11 cellular contexts compared by ENCODE assay signal in the genomic region with DNA sequence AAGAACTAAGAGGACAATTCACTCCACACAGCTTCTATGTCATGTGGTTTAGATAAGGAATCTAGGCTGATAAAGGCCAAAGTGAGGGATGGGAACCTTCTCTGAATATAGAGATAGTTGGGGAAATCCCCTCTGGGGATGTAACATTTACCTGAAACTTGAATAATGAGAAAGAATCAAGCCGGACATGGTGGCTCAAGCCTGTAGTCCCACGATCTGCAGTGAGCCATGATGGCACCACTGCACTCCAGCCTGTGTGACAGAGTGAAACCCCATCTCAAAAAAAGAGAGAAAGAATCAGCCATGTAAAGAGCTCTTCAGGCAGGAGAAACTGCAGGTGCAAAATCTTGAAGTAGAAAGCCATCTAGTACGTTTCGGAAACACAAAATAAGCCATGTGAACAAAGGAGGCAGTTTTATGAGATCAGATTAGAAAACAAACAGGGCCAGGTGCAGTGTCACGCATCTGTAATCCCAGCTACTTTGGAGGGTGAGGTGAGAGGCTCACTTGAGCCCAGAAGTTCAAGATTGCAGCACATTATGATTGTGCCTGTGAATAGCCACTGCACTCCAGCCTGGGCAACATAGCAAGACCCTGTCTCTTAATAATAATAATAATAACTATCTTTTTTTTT. TPM values are rescaled to one million over a fixed set of nuclear protein-coding genes. Genes with fewer than 3 reads are reported as not detected.
DNase-seq lines count a peak whose midpoint lies in the region; ATAC-seq, FAIRE-seq and TF ChIP-seq lines count a peak whose summit lies in the region.
"Had no signal": no experiment of that assay in that cellular context is flagged by ENCODE, and none has a peak within 500 bp of the region (broad histone marks: within the 10 kb centered on the region; RNA-seq: fewer than 3 reads in every experiment).

No MANE protein-coding gene starts in this region.

- no peak overlapping the region for H3K14ac ChIP-seq in mesenchymal stem cell (ENCODE audit: low read length in 2 of 2)

- no peak for TF ChIP-seq POLR2A in body of pancreas (IDR thresholded peaks at IDR 0.05)

- no peak overlapping the region for H3K4me2 ChIP-seq in mesenchymal stem cell (ENCODE audit: low read length, poor library complexity, severe bottlenecking)

- no peaks in the 10 kb centered on the region for H3K9me3 ChIP-seq in CD4-positive, CD25-positive, alpha-beta regulatory T cell (ENCODE audit: control insufficient read depth in 2 of 2, low read length in 2 of 2)
- H3K9me3 ChIP-seq in body of pancreas (no peaks in the 10 kb centered on the region), mesenchymal stem cell (ENCODE audit: control insufficient read depth, low read length) (no peaks in the 10 kb centered on the region), upper lobe of right lung (no peaks in the 10 kb centered on the region)

- peaks cover 8% of the 10 kb centered on the region for H3K4me1 ChIP-seq in CD4-positive, CD25-positive, alpha-beta regulatory T cell (ENCODE audit: control insufficient read depth, insufficient read depth, low read length, poor library complexity, severe bottlenecking)
- H3K4me1 ChIP-seq in body of pancreas (no peaks in the 10 kb centered on the region), mesenchymal stem cell (ENCODE audit: control insufficient read depth, insufficient read depth, low read depth, low read length) (no peaks in the 10 kb centered on the region), upper lobe of right lung (no peaks in the 10 kb centered on the region)

- no peaks in the 10 kb centered on the region for H3K36me3 ChIP-seq in CD4-positive, CD25-positive, alpha-beta regulatory T cell (ENCODE audit: control insufficient read depth, insufficient read depth, low read length)
- H3K36me3 ChIP-seq in body of pancreas (replicated peaks in 1 of 2; ENCODE audit: insufficient read depth in 1 of 2, low read depth in 2 of 2) (no peaks in the 10 kb centered on the region), mesenchymal stem cell (ENCODE audit: control insufficient read depth in 1 of 2, insufficient read depth in 2 of 2, low read depth in 1 of 2, low read length in 2 of 2) (no peaks in the 10 kb centered on the region), upper lobe of right lung (no peaks in the 10 kb centered on the region)

- H2BK12ac ChIP-seq in mesenchymal stem cell (ENCODE audit: low read length in 2 of 2) = no peak overlapping the region

- ATAC-seq in CD4-positive, CD25-positive, alpha-beta regulatory T cell (ENCODE audit: low read depth in 2 of 2) = no peak
- ATAC-seq in HG02885 (IDR thresholded peaks at IDR 0.05; ENCODE audit: poor library complexity, unreplicated experiment) = peak; percentile 58
- no peak for ATAC-seq in body of pancreas
- no peak for ATAC-seq in upper lobe of right lung
- ATAC-seq: effector memory CD8-positive, alpha-beta T cell had no signal

- H3K4me3 Mint-ChIP-seq in CD4-positive, CD25-positive, alpha-beta regulatory T cell = no peak overlapping the region
- H3K4me3 Mint-ChIP-seq: effector memory CD8-positive, alpha-beta T cell had no signal

- H3K4me1 Mint-ChIP-seq in CD4-positive, CD25-positive, alpha-beta regulatory T cell = peaks cover 0 to 22% (median 13%) of the 10 kb centered on the region in 4 donors

- H3K4ac ChIP-seq in mesenchymal stem cell (ENCODE audit: low read depth in 1 of 2, low read length in 2 of 2) = no peak overlapping the region

- H3K27ac Mint-ChIP-seq in CD4-positive, CD25-positive, alpha-beta regulatory T cell = peak overlapping the region in 2 of 3 donors; percentile 15 to 17

- TF ChIP-seq CTCF in body of pancreas (IDR thresholded peaks at IDR 0.05) = no peak
- TF ChIP-seq CTCF in upper lobe of right lung (IDR thresholded peaks at IDR 0.05) = no peak

- no peak overlapping the region for H2BK120ac ChIP-seq in mesenchymal stem cell (ENCODE audit: low read depth, low read length)

- no peak overlapping the region for H2AFZ ChIP-seq in mesenchymal stem cell (ENCODE audit: low read depth, low read length)

- no peaks in the 10 kb centered on the region for H3K9me3 Mint-ChIP-seq in CD4-positive, CD25-positive, alpha-beta regulatory T cell
- H3K9me3 Mint-ChIP-seq: effector memory CD8-positive, alpha-beta T cell had no signal

- WGBS in body of pancreas, 2 donors = 74 to 78% methylated on average over 5 of the region's 5 CpGs
- 94% methylated on average over 5 of the region's 5 CpGs for WGBS in mesenchymal stem cell

- H3K4me3 ChIP-seq in CD4-positive, CD25-positive, alpha-beta regulatory T cell (ENCODE audit: low read depth, low read length) = no peak overlapping the region
- no peak overlapping the region for H3K4me3 ChIP-seq in body of pancreas
- no peak overlapping the region for H3K4me3 ChIP-seq in mesenchymal stem cell (ENCODE audit: insufficient read depth in 1 of 2, low read depth in 1 of 2, low read length in 2 of 2)
- no peak overlapping the region for H3K4me3 ChIP-seq in upper lobe of right lung

- peak; percentile 95 for FAIRE-seq in GM19239 (lab: Jason Lieb, UNC)
- FAIRE-seq: H54 had no signal

- H2BK15ac ChIP-seq in mesenchymal stem cell (ENCODE audit: low read depth, poor library complexity, severe bottlenecking) = no peak overlapping the region

- H2AK5ac ChIP-seq in mesenchymal stem cell (ENCODE audit: low read length, severe bottlenecking) = no peak overlapping the region

- H4K8ac ChIP-seq in mesenchymal stem cell (ENCODE audit: low read length) = no peak overlapping the region

- H3K27me3 Mint-ChIP-seq in CD4-positive, CD25-positive, alpha-beta regulatory T cell = peaks cover 21% of the 10 kb centered on the region
- H3K27me3 Mint-ChIP-seq: effector memory CD8-positive, alpha-beta T cell had no signal

- intact Hi-C loops in body of pancreas (cut with DNase I) (loop anchor here (10.0 kb wide), 1 partner anchor 109 kb away; no protein-coding TSS in a partner anchor), upper lobe of right lung (cut with DNase I) (no loop called here)

- H4K91ac ChIP-seq in mesenchymal stem cell (ENCODE audit: low read length) = no peak overlapping the region

- no peak overlapping the region for H3K18ac ChIP-seq in mesenchymal stem cell (ENCODE audit: low read depth in 1 of 2, low read length in 2 of 2)

- no peak for DNase-seq in CD4-positive, CD25-positive, alpha-beta regulatory T cell
- DNase-seq in GM19239 (ENCODE audit: insufficient read length, low spot score) (peak; percentile 38), NCI-H146 (lab: John Stamatoyannopoulos, UW) (peak; percentile 87), body of pancreas (no peak), mesenchymal stem cell (no peak), CD1c-positive myeloid dendritic cell (ENCODE audit: extremely low spot score) (no peak), upper lobe of right lung (no peak)
- DNase-seq: activated CD8-positive, alpha-beta memory T cell treated with anti-CD3 and anti-CD28 coated beads, Interleukin-2, amount 50 U/mL, for 4 hours; effector memory CD8-positive, alpha-beta T cell had no signal

- H2BK5ac ChIP-seq in mesenchymal stem cell (ENCODE audit: low read depth, low read length, poor library complexity, severe bottlenecking) = no peak overlapping the region

- H3K9ac ChIP-seq in mesenchymal stem cell (ENCODE audit: low read length) = no peak overlapping the region

- H3K23ac ChIP-seq in mesenchymal stem cell (ENCODE audit: low read length in 2 of 2) = no peak overlapping the region

- no peaks in the 10 kb centered on the region for H3K79me1 ChIP-seq in mesenchymal stem cell (replicated peaks; ENCODE audit: low read length, poor library complexity, severe bottlenecking)

- no peak overlapping the region for H3K27ac ChIP-seq in CD4-positive, CD25-positive, alpha-beta regulatory T cell (ENCODE audit: insufficient read depth, low read length, poor library complexity, severe bottlenecking)
- H3K27ac ChIP-seq in body of pancreas (no peak overlapping the region), mesenchymal stem cell (ENCODE audit: low read length, poor library complexity, severe bottlenecking) (no peak overlapping the region), upper lobe of right lung (no peak overlapping the region)

- peaks cover 2% of the 10 kb centered on the region for H3K27me3 ChIP-seq in CD4-positive, CD25-positive, alpha-beta regulatory T cell (ENCODE audit: control insufficient read depth, insufficient read depth, low read length)
- H3K27me3 ChIP-seq in body of pancreas = no peaks in the 10 kb centered on the region
- no peaks in the 10 kb centered on the region for H3K27me3 ChIP-seq in mesenchymal stem cell (ENCODE audit: control insufficient read depth in 1 of 2, insufficient read depth in 1 of 2, low read length in 2 of 2)
- no peaks in the 10 kb centered on the region for H3K27me3 ChIP-seq in upper lobe of right lung

- no peaks in the 10 kb centered on the region for H3K36me3 Mint-ChIP-seq in CD4-positive, CD25-positive, alpha-beta regulatory T cell

RNA-seq across cellular contexts. Expression of a gene that starts 4.5 kb away (rescaled TPM):
- total RNA-seq in CD4-positive, CD25-positive, alpha-beta regulatory T cell = 2.4 TPM
- polyA plus RNA-seq in CD4-positive, CD25-positive, alpha-beta regulatory T cell = under 1 TPM; 0.22 to 0.82 (median 0.61) TPM
- total RNA-seq in body of pancreas (10 to 100 TPM; 11.5 to 19.2 TPM), upper lobe of right lung (12.5 TPM)
- polyA plus RNA-seq in mesenchymal stem cell (2013, experiment 1 of 2) = 15.3 TPM
- 14.3 TPM for polyA plus RNA-seq in mesenchymal stem cell (2013, experiment 2 of 2)

Comparison
In these comparisons a context has a peak if more than half of its experiments do, and no peak if none do; other contexts are left out.
1. DNase-seq: peak in GM19239 (single experiment) and NCI-H146 (single experiment); none in CD4-positive, CD25-positive, alpha-beta regulatory T cell (0 of 3), body of pancreas (0 of 4), mesenchymal stem cell (single experiment), CD1c-positive myeloid dendritic cell (single experiment) and upper lobe of right lung (single experiment).